In the genomic region with DNA sequence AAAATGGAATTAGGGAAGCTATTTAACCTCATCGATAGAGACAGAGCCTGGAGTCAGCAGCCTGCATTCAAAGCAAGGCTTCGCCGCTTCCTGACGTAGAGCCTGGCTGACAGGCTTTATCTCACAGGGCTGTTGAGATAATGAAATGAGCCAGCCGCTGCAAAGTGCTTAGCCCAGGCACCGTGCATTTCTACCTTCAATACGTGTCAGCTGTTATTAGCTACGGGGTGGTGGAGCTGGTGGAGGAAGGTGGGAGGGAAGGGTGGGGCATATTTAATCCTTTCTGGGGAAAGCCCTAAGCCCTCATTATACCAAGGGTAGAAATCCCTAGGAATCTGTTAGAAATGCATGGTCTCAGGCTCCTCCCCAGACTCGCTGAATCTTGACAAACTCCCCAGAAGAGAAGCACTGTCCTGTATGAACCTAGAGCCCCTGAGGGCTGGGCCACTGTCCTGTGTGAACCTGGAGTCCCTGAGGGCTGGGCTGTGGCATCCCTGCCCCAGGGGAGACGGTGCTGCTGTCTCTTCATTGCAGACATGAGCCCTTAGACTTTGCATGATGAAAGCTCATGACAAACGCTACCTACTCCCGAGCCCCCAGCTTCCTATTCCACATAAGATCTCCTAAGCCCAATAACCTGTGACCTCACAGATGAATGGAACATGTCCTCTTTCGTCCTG, we compare ENCODE assay signal across 1 cellular context.
TF ChIP-seq lines count a peak whose summit lies in the region.

No MANE protein-coding gene starts in this region.

TF ChIP-seq in GM12878, 131 proteins besides CTCF, POLR2A, EP300 and RAD21:
- TF ChIP-seq, protein P1, sequence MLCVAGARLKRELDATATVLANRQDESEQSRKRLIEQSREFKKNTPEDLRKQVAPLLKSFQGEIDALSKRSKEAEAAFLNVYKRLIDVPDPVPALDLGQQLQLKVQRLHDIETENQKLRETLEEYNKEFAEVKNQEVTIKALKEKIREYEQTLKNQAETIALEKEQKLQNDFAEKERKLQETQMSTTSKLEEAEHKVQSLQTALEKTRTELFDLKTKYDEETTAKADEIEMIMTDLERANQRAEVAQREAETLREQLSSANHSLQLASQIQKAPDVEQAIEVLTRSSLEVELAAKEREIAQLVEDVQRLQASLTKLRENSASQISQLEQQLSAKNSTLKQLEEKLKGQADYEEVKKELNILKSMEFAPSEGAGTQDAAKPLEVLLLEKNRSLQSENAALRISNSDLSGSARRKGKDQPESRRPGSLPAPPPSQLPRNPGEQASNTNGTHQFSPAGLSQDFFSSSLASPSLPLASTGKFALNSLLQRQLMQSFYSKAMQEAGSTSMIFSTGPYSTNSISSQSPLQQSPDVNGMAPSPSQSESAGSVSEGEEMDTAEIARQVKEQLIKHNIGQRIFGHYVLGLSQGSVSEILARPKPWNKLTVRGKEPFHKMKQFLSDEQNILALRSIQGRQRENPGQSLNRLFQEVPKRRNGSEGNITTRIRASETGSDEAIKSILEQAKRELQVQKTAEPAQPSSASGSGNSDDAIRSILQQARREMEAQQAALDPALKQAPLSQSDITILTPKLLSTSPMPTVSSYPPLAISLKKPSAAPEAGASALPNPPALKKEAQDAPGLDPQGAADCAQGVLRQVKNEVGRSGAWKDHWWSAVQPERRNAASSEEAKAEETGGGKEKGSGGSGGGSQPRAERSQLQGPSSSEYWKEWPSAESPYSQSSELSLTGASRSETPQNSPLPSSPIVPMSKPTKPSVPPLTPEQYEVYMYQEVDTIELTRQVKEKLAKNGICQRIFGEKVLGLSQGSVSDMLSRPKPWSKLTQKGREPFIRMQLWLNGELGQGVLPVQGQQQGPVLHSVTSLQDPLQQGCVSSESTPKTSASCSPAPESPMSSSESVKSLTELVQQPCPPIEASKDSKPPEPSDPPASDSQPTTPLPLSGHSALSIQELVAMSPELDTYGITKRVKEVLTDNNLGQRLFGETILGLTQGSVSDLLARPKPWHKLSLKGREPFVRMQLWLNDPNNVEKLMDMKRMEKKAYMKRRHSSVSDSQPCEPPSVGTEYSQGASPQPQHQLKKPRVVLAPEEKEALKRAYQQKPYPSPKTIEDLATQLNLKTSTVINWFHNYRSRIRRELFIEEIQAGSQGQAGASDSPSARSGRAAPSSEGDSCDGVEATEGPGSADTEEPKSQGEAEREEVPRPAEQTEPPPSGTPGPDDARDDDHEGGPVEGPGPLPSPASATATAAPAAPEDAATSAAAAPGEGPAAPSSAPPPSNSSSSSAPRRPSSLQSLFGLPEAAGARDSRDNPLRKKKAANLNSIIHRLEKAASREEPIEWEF (IDR thresholded peaks at IDR 0.05; ENCODE audit: insufficient replicate concordance, low read depth, low read length): peak; percentile 39
- TF ChIP-seq NFIC (IDR thresholded peaks at IDR 0.05; ENCODE audit: low read depth, low read length) (no peak; the same call in 1 of the 2 replicates), NR2C2 (IDR thresholded peaks at IDR 0.05; ENCODE audit: borderline replicate concordance, control insufficient read depth, insufficient read length, low read depth) (no peak), IRF4 (IDR thresholded peaks at IDR 0.05; ENCODE audit: low read depth, low read length) (0 out of 2 replicates have a peak, but pooled peaks have one; percentile 2), MXI1 (IDR thresholded peaks at IDR 0.05; ENCODE audit: low read depth, low read length) (0 out of 2 replicates have a peak, but pooled peaks have one; percentile 2), CREM (IDR thresholded peaks at IDR 0.05; ENCODE audit: low read depth) (peak; percentile 40; the same call in 1 of the 2 replicates), FOS (IDR thresholded peaks at IDR 0.05; ENCODE audit: borderline replicate concordance, extremely low read depth, insufficient read length) (no peak), POLR2AphosphoS5 (IDR thresholded peaks at IDR 0.05; ENCODE audit: low read length) (0 out of 2 replicates have a peak, but pooled peaks have one; percentile 37), MLLT1 (IDR thresholded peaks at IDR 0.05) (peak; percentile 56; the same call in 1 of the 2 replicates), RCOR1 (conservative IDR thresholded peaks at IDR 0.05; ENCODE audit: low read depth, low read length) (0 out of 2 replicates have a peak, but pooled peaks have one; percentile 36), CHD1 (IDR thresholded peaks at IDR 0.05; ENCODE audit: low read depth, low read length) (no peak), ZNF384 (IDR thresholded peaks at IDR 0.05; ENCODE audit: borderline replicate concordance, low read depth, low read length) (no peak), ETV6 (conservative IDR thresholded peaks at IDR 0.05 in 1 of 2, IDR thresholded peaks at IDR 0.05 in 1 of 2; ENCODE audit: borderline replicate concordance in 1 of 2, low read depth in 1 of 2) (no peak; a peak in 1 of 4 replicates), MEF2B (IDR thresholded peaks at IDR 0.05; ENCODE audit: partially characterized antibody, poor library complexity, severe bottlenecking) (peak; percentile 87), TCF12 (IDR thresholded peaks at IDR 0.05; ENCODE audit: low read depth, low read length) (peak; percentile 45; the same call in 1 of the 2 replicates), CREB1 (IDR thresholded peaks at IDR 0.05; ENCODE audit: low read depth) (0 out of 2 replicates have a peak, but pooled peaks have one; percentile 27)
- TF ChIP-seq, protein P2, sequence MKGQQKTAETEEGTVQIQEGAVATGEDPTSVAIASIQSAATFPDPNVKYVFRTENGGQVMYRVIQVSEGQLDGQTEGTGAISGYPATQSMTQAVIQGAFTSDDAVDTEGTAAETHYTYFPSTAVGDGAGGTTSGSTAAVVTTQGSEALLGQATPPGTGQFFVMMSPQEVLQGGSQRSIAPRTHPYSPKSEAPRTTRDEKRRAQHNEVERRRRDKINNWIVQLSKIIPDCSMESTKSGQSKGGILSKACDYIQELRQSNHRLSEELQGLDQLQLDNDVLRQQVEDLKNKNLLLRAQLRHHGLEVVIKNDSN (IDR thresholded peaks at IDR 0.05; ENCODE audit: borderline replicate concordance, extremely low read length, insufficient read depth, low read depth, low read length): no peak
